Comparison of ENCODE assay signal across 8 cellular contexts in genomic region chrX:10597871-10598270, GRCh38. TPM values are rescaled to one million over a fixed set of nuclear protein-coding genes. Genes with fewer than 3 reads are reported as not detected.
DNase-seq lines count a peak whose midpoint lies in the region; ATAC-seq, FAIRE-seq and TF ChIP-seq lines count a peak whose summit lies in the region.

No MANE protein-coding gene starts in this region.

- no peaks in the 10 kb centered on the region for H3K9me1 ChIP-seq in K562 (ENCODE audit: control insufficient read depth, insufficient read depth, low read length)

- H3K27me3 Mint-ChIP-seq in naive B cell, result no peaks in the 10 kb centered on the region

- H3K9me3 Mint-ChIP-seq in naive B cell, result peaks cover 0 to 2% (median 0%) of the 10 kb centered on the region in 7 donors

- H3K79me2 ChIP-seq in K562 (ENCODE audit: control insufficient read depth, insufficient read depth, low read length), result no peaks in the 10 kb centered on the region

- H3K27ac Mint-ChIP-seq in naive B cell, result no peak overlapping the region

- BruUV-seq in K562 (replicated peaks; lab: Mats Ljungman, UMichigan), result no TSS peak

- TF ChIP-seq RAD21 in K562 (CRISPR knock-in tag; conservative IDR thresholded peaks at IDR 0.05 in 1 of 2, IDR thresholded peaks at IDR 0.05 in 1 of 2), result peak; percentile 31 to 54; a peak in 3 of 4 replicates

- no peaks in the 10 kb centered on the region for H3K4me1 Mint-ChIP-seq in naive B cell

- no peak overlapping the region for H3K9ac ChIP-seq in K562 (ENCODE audit: insufficient read depth in 1 of 2, low read depth in 2 of 2, low read length in 2 of 2)

- ATAC-seq in K562 (peak; percentile 79), naive B cell (ENCODE audit: low read depth in 2 of 2) (peak; percentile 43 to 47), GM21576 (IDR thresholded peaks at IDR 0.05; ENCODE audit: unreplicated experiment) (no peak), HG03196 (IDR thresholded peaks at IDR 0.05; ENCODE audit: unreplicated experiment) (no peak), GM19324 (IDR thresholded peaks at IDR 0.05; ENCODE audit: low FRiP score, unreplicated experiment) (no peak)

- H3K4me1 ChIP-seq in K562 (replicated peaks in 1 of 2; ENCODE audit: control insufficient read depth in 2 of 2, insufficient read depth in 2 of 2, low read length in 2 of 2), result no peaks in the 10 kb centered on the region

- TF ChIP-seq EP300 in K562 (IDR thresholded peaks at IDR 0.05; ENCODE audit: low read length), result no peak

- H3K27ac ChIP-seq in K562 (ENCODE audit: extremely low read depth, low read depth, low read length), result no peak overlapping the region

- in situ Hi-C loops in K562 (cut with MboI), result no loop called here

- H3K4me3 ChIP-seq in GM12865 (ENCODE audit: low read depth, low read length) (no peak overlapping the region), LNCaP clone FGC (ENCODE audit: low read depth, low read length) (no peak overlapping the region), K562 (no peak overlapping the region), lower leg skin (ENCODE audit: low read depth, poor library complexity, severe bottlenecking) (no peak overlapping the region)

- FAIRE-seq in K562 (lab: Jason Lieb, UNC), result peak; percentile 71

- no peak overlapping the region for H3K4me2 ChIP-seq in K562 (ENCODE audit: insufficient read depth, low read length)

- no peaks in the 10 kb centered on the region for H3K36me3 ChIP-seq in K562 (ENCODE audit: control insufficient read depth, insufficient read depth, low read length)

- H3K27me3 ChIP-seq in K562 (ENCODE audit: control insufficient read depth in 2 of 2, insufficient read depth in 2 of 2, low read length in 2 of 2), result no peaks in the 10 kb centered on the region

- intact Hi-C loops in K562 (cut with micrococcal nuclease), result no loop called here
- intact Hi-C loops in lower leg skin (cut with DNase I; ENCODE audit: low total_unique reads), result loop anchor here (2.0 kb wide), 1 partner anchor 409 kb away; no protein-coding TSS in a partner anchor

- H3K4me3 Mint-ChIP-seq in naive B cell, result no peak overlapping the region

- TF ChIP-seq CTCF in GM12865 (IDR thresholded peaks at IDR 0.05; ENCODE audit: insufficient read depth, low read depth, low read length, missing control alignments) (peak; percentile 36), LNCaP clone FGC (IDR thresholded peaks at IDR 0.05; ENCODE audit: control insufficient read depth, extremely low read depth, insufficient read depth) (peak; percentile 60), K562 (IDR thresholded peaks at IDR 0.05 in 2 of 3, conservative IDR thresholded peaks at IDR 0.05 in 1 of 3; ENCODE audit: insufficient read depth in 2 of 3, low read depth in 1 of 3, low read length in 3 of 3) (peak; percentile 48 to 53 (median 52)), lower leg skin (IDR thresholded peaks at IDR 0.05) (no peak)

- H4K20me1 ChIP-seq in K562 (replicated peaks; ENCODE audit: control insufficient read depth, insufficient read depth, low read length), result no peaks in the 10 kb centered on the region

- POLR2A ChIA-PET in K562 (lab: Yijun Ruan, JAX), result no interaction called here

- H3K36me3 Mint-ChIP-seq in naive B cell, result no peaks in the 10 kb centered on the region

- DNase-seq in GM12865 (ENCODE audit: low read depth) (peak; percentile 18), LNCaP clone FGC (ENCODE audit: low read depth) (no peak), K562 (ENCODE audit: extremely low read depth in 1 of 4, low spot score in 3 of 4) (peak in 2 of 4 experiments; percentile 16 to 18), naive B cell (no peak), lower leg skin (ENCODE audit: low spot score in 2 of 2) (no peak)

- H3K9me3 ChIP-seq in K562 (replicated peaks; ENCODE audit: control insufficient read depth, insufficient read depth, low read depth, low read length), result no peaks in the 10 kb centered on the region

- WGBS in K562 (ENCODE audit: insufficient coverage, low coverage, missing lambda C conversion rate), result no CpG with 5 or more reads among the region's 1 CpG
- 52 to 73% methylated on average over 1 of the region's 1 CpG for WGBS in lower leg skin, 2 donors

- CTCF ChIA-PET in K562 (lab: Yijun Ruan, JAX; ENCODE audit: low intra/inter-chr PET ratio), result interaction anchor here (0.6 to 1.4 kb wide), 2 partner anchors 187 to 408 kb away, joined by 3 to 6 read pairs; no protein-coding TSS in a partner anchor

- no peak overlapping the region for H2AFZ ChIP-seq in K562 (ENCODE audit: low read depth, low read length)

- TF ChIP-seq POLR2A in K562 (conservative IDR thresholded peaks at IDR 0.05) (no peak), lower leg skin (IDR thresholded peaks at IDR 0.05) (no peak)

TF ChIP-seq in K562, 482 proteins besides CTCF, POLR2A, EP300 and RAD21:
- peak; percentile 49; the same call in 1 of the 2 replicates for TF ChIP-seq SMC3 (conservative IDR thresholded peaks at IDR 0.05; ENCODE audit: insufficient read depth, low read depth, low read length)
- TF ChIP-seq BRCA1 (IDR thresholded peaks at IDR 0.05), result no peak
- no peak for TF ChIP-seq BRCA1 (CRISPR knock-in tag; IDR thresholded peaks at IDR 0.05)
TF ChIP-seq in K562: peak in this region for 1.

RNA-seq across cellular contexts. Expression of gene MID1, which starts 22.5 kb away (rescaled TPM):
- 0.72 and 1.00 TPM in 2 replicates for total RNA-seq in K562 (2011; cell fraction: chromatin; rRNA removed; ENCODE audit: low replicate concordance)
- total RNA-seq in K562 (2011; cell fraction: nucleolus; rRNA removed), result 0.53 and 0.67 TPM in 2 replicates
- 0.59 and 1.1 TPM in 2 replicates for total RNA-seq in K562 (2011; cell fraction: nucleoplasm; rRNA removed)
- 0.09 and 0.29 TPM in 2 replicates for total RNA-seq in K562 (2014; rRNA removed)
- total RNA-seq in K562 (2014; rRNA removed; fragmentation: Illumina TruSeq; extraction: Trizol), result 0.29 and 0.33 TPM in 2 replicates
- total RNA-seq in K562 (2015; rRNA removed; fragmentation: Illumina TruSeq; extraction: Trizol), result 0.49 and 0.54 TPM in 2 replicates
- 0.51 and 0.60 TPM in 2 replicates for total RNA-seq in K562 (2021)
- 0.45 and 0.54 TPM in 2 replicates for polyA plus RNA-seq in K562 (2011; rRNA removed)
- polyA plus RNA-seq in K562 (2011; cell fraction: cytosol; rRNA removed), result 0.46 and 0.64 TPM in 2 replicates
- 1.1 and 1.8 TPM in 2 replicates for polyA plus RNA-seq in K562 (2011; cell fraction: nucleus; rRNA removed)
- 0.38 and 0.48 TPM in 2 replicates for polyA plus RNA-seq in K562 (2012)
- 0.54 and 0.58 TPM in 2 replicates for polyA plus RNA-seq in K562 (2014; fragmentation: Illumina TruSeq; extraction: Trizol)
- polyA plus RNA-seq in K562 (2014; fragmentation: Nextera tagmentation; extraction: Ambion mirVana), result under 1 TPM; 0.07 to 0.28 TPM
- polyA plus RNA-seq in K562 (2014; rRNA removed), result 0.13 and 0.17 TPM in 2 replicates
- polyA minus RNA-seq in K562 (2011; rRNA and poly(A)+ RNA removed), result 1.2 and 2.2 TPM in 2 replicates
- 0.64 and 0.67 TPM in 2 replicates for polyA minus RNA-seq in K562 (2011; cell fraction: cytosol; rRNA and poly(A)+ RNA removed)
- 0.94 and 1.6 TPM in 2 replicates for polyA minus RNA-seq in K562 (2011; cell fraction: nucleus; rRNA and poly(A)+ RNA removed)
- 1 to 10 TPM in 1 of 6 donors, under 1 TPM in 4, not detected in 1; 0.06 to 1.3 (median 0.40) TPM for polyA plus RNA-seq in naive B cell (ENCODE audit: low read depth in 6 of 6)
- total RNA-seq in lower leg skin, result 1 to 10 TPM; 2.7 to 7.2 (median 3.9) TPM

Comparison
In these comparisons a context has a peak if more than half of its experiments do, and no peak if none do; other contexts are left out.
1. CTCF ChIP-seq: peak in GM12865 (single experiment), LNCaP clone FGC (single experiment) and K562 (3 of 3); none in lower leg skin (0 of 3).
2. ATAC-seq: peak in K562 (single experiment) and naive B cell (2 of 2); none in GM21576 (single experiment), HG03196 (single experiment) and GM19324 (single experiment).